13 cellular contexts compared by ENCODE assay signal in genomic region chr16:4386951-4387565, GRCh38. TPM values are rescaled to one million over a fixed set of nuclear protein-coding genes. Genes with fewer than 3 reads are reported as not detected.
A peak's percentile ranks its signal among the peaks of the same experiment; 100 is the strongest.
DNase-seq lines count a peak whose midpoint lies in the region; ATAC-seq and TF ChIP-seq lines count a peak whose summit lies in the region.
"Had no signal": no experiment of that assay in that cellular context is flagged by ENCODE, and none has a peak within 500 bp of the region (broad histone marks: within the 10 kb centered on the region; RNA-seq: fewer than 3 reads in every experiment).

No MANE protein-coding gene starts in this region.

- no peaks in the 10 kb centered on the region for H3K9me3 ChIP-seq in CD4-positive, alpha-beta T cell (ENCODE audit: control insufficient read depth, low read length)
- H3K9me3 ChIP-seq in ascending aorta (no peaks in the 10 kb centered on the region), colonic mucosa (no peaks in the 10 kb centered on the region)

- H3K9me3 Mint-ChIP-seq in CD4-positive, alpha-beta T cell = no peaks in the 10 kb centered on the region
- H3K9me3 Mint-ChIP-seq in stimulated activated effector memory CD8-positive, alpha-beta T cell treated with anti-CD3 and anti-CD28 coated beads, Interleukin-12 subunit alpha, Interleukin-12 subunit beta, amount 100 ng/mL, for 72 hours = no peaks in the 10 kb centered on the region

- H3K4me3 ChIP-seq in ascending aorta (no peak overlapping the region), colonic mucosa (no peak overlapping the region)

- H3K4me1 ChIP-seq in ascending aorta (peaks cover 51 to 77% of the 10 kb centered on the region in 2 donors), colonic mucosa (no peaks in the 10 kb centered on the region)
- H3K4me1 ChIP-seq: parathyroid adenoma had no signal

- H3K4me1 Mint-ChIP-seq in CD4-positive, alpha-beta T cell (ENCODE audit: low read depth) = no peaks in the 10 kb centered on the region
- H3K4me1 Mint-ChIP-seq in stimulated activated effector memory CD8-positive, alpha-beta T cell treated with anti-CD3 and anti-CD28 coated beads, Interleukin-12 subunit alpha, Interleukin-12 subunit beta, amount 100 ng/mL, for 72 hours = no peaks in the 10 kb centered on the region

- POLR2A ChIA-PET in CD4-positive, alpha-beta T cell (lab: Charles Lee) = interaction anchor here (0.6 kb wide), 1 partner anchor 243 kb away, joined by 3 read pairs; no protein-coding TSS in a partner anchor

- peaks cover 91% of the 10 kb centered on the region for H3K36me3 Mint-ChIP-seq in CD4-positive, alpha-beta T cell (ENCODE audit: low read depth)
- peaks cover 59% of the 10 kb centered on the region for H3K36me3 Mint-ChIP-seq in stimulated activated effector memory CD8-positive, alpha-beta T cell treated with anti-CD3 and anti-CD28 coated beads, Interleukin-12 subunit alpha, Interleukin-12 subunit beta, amount 100 ng/mL, for 72 hours

- TF ChIP-seq CTCF in CD4-positive, alpha-beta T cell (IDR thresholded peaks at IDR 0.05) = no peak
- TF ChIP-seq CTCF in ascending aorta (IDR thresholded peaks at IDR 0.05) = no peak
- TF ChIP-seq CTCF in colonic mucosa (IDR thresholded peaks at IDR 0.05) = no peak

- H3K9ac ChIP-seq in colonic mucosa (ENCODE audit: low read depth in 2 of 2, low read length in 2 of 2) = no peak overlapping the region
- H3K9ac ChIP-seq: parathyroid adenoma had no signal

- H3K27me3 Mint-ChIP-seq in CD4-positive, alpha-beta T cell = no peaks in the 10 kb centered on the region

- CTCF ChIA-PET in CD4-positive, alpha-beta T cell (lab: Charles Lee) = no interaction called here

- H3K27ac Mint-ChIP-seq in CD4-positive, alpha-beta T cell = peak overlapping the region; percentile 80
- H3K27ac Mint-ChIP-seq in stimulated activated effector memory CD8-positive, alpha-beta T cell treated with anti-CD3 and anti-CD28 coated beads, Interleukin-12 subunit alpha, Interleukin-12 subunit beta, amount 100 ng/mL, for 72 hours = peak overlapping the region; percentile 81

- no peak overlapping the region for H3K27ac ChIP-seq in CD4-positive, alpha-beta T cell (ENCODE audit: low read depth, low read length)
- H3K27ac ChIP-seq in ascending aorta (peak overlapping the region; percentile 94 to 99), colonic mucosa (no peak overlapping the region)
- H3K27ac ChIP-seq: parathyroid adenoma had no signal

- peak overlapping the region; percentile 38 for H3K4me3 Mint-ChIP-seq in CD4-positive, alpha-beta T cell
- H3K4me3 Mint-ChIP-seq in stimulated activated effector memory CD8-positive, alpha-beta T cell treated with anti-CD3 and anti-CD28 coated beads, Interleukin-12 subunit alpha, Interleukin-12 subunit beta, amount 100 ng/mL, for 72 hours = no peak overlapping the region

- no peaks in the 10 kb centered on the region for H3K27me3 ChIP-seq in CD4-positive, alpha-beta T cell (ENCODE audit: control insufficient read depth, insufficient read depth, low read length)
- H3K27me3 ChIP-seq in ascending aorta = no peaks in the 10 kb centered on the region
- no peaks in the 10 kb centered on the region for H3K27me3 ChIP-seq in colonic mucosa

- no peak for DNase-seq in CD4-positive, alpha-beta T cell
- DNase-seq in ascending aorta (ENCODE audit: low spot score in 2 of 2) = peak in 1 of 2 donors; percentile 66
- DNase-seq in islet precursor cell = peak; percentile 53
- DNase-seq in stimulated activated effector memory CD8-positive, alpha-beta T cell treated with anti-CD3 and anti-CD28 coated beads, Interleukin-12 subunit alpha, Interleukin-12 subunit beta, amount 100 ng/mL, for 72 hours (ENCODE audit: low spot score in 2 of 2) = no peak
- no peak for DNase-seq in colonic mucosa
- DNase-seq: activated CD4-positive, alpha-beta T cell treated with anti-CD3 and anti-CD28 coated beads for 1 hour; amniotic stem cell; HCEC 1CT; stimulated activated CD8-positive, alpha-beta memory T cell treated with anti-CD3 and anti-CD28 coated beads, Interleukin-4, amount 100 ng/mL, for 48 hours had no signal

- H3K36me3 ChIP-seq in ascending aorta (peaks cover 20 to 24% of the 10 kb centered on the region in 2 donors), colonic mucosa (no peaks in the 10 kb centered on the region)

- no peak for ATAC-seq in CD4-positive, alpha-beta T cell (ENCODE audit: poor library complexity)
- no peak for ATAC-seq in stimulated activated effector memory CD8-positive, alpha-beta T cell treated with anti-CD3 and anti-CD28 coated beads, Interleukin-12 subunit alpha, Interleukin-12 subunit beta, amount 100 ng/mL, for 72 hours
- ATAC-seq in GM21529 (IDR thresholded peaks at IDR 0.05; ENCODE audit: unreplicated experiment) (no peak), HG03521 (IDR thresholded peaks at IDR 0.05; ENCODE audit: unreplicated experiment) (no peak), HG02884 (IDR thresholded peaks at IDR 0.05; ENCODE audit: unreplicated experiment) (no peak)

- intact Hi-C loops in CD4-positive, alpha-beta T cell (cut with DNase I, micrococcal nuclease) = loop anchor here in 1 of 2 experiments (2.0 kb wide), 1 partner anchor 14 kb away; no protein-coding TSS in a partner anchor
- intact Hi-C loops in ascending aorta (cut with DNase I) = loop anchor here (1.0 to 5.0 kb wide), 2 partner anchors 11 to 35 kb away; partner anchors contain the start of gene PAM16
- intact Hi-C loops in colonic mucosa (cut with DNase I) = no loop called here

RNA-seq across cellular contexts. Expression of gene VASN, which starts 15.4 kb away (rescaled TPM):
- total RNA-seq in CD4-positive, alpha-beta T cell = under 1 TPM; 0.70 to 0.77 TPM
- total RNA-seq in ascending aorta (218 TPM), colonic mucosa (1 to 10 TPM; 2.7 to 4.1 TPM)

RNA-seq across cellular contexts. Expression of gene CORO7, which starts 29.3 kb away (rescaled TPM):
- 100 to 1,000 TPM; 801 to 805 TPM for total RNA-seq in CD4-positive, alpha-beta T cell
- total RNA-seq in ascending aorta = 41.9 TPM
- 10 to 100 TPM; 37.2 to 55.9 TPM for total RNA-seq in colonic mucosa

RNA-seq across cellular contexts. Expression of gene PAM16, which starts 35.9 kb away (rescaled TPM):
- 10 to 100 TPM; 24.9 to 26.8 TPM for total RNA-seq in CD4-positive, alpha-beta T cell
- total RNA-seq in ascending aorta (26.6 TPM), colonic mucosa (10 to 100 TPM; 28.2 to 43.6 TPM)

RNA-seq across cellular contexts. Expression of gene DNAJA3, which starts 38.6 kb away (rescaled TPM):
- 10 to 100 TPM; 17.2 to 18.8 TPM for total RNA-seq in CD4-positive, alpha-beta T cell
- total RNA-seq in ascending aorta (40.7 TPM), colonic mucosa (10 to 100 TPM; 48.3 to 76.1 TPM)

Comparison
In these comparisons a context has a peak if more than half of its experiments do, and no peak if none do; other contexts are left out.
1. H3K27ac ChIP-seq: peak in ascending aorta (2 of 2); none in CD4-positive, alpha-beta T cell (single experiment) and colonic mucosa (single experiment).
2. RNA of gene VASN, which starts 15.4 kb away (total RNA-seq): 218 TPM in ascending aorta (single experiment); 2.7 to 4.1 TPM in colonic mucosa and 0.70 to 0.77 TPM in CD4-positive, alpha-beta T cell; every median in the first group is over 10 times any median in the second.
3. RNA of gene CORO7, which starts 29.3 kb away (total RNA-seq): 801 to 805 TPM in CD4-positive, alpha-beta T cell; 37.2 to 55.9 TPM in colonic mucosa and 41.9 TPM in ascending aorta (single experiment); every median in the first group is over 10 times any median in the second.